1 cellular context compared by ENCODE assay signal in the genomic region with DNA sequence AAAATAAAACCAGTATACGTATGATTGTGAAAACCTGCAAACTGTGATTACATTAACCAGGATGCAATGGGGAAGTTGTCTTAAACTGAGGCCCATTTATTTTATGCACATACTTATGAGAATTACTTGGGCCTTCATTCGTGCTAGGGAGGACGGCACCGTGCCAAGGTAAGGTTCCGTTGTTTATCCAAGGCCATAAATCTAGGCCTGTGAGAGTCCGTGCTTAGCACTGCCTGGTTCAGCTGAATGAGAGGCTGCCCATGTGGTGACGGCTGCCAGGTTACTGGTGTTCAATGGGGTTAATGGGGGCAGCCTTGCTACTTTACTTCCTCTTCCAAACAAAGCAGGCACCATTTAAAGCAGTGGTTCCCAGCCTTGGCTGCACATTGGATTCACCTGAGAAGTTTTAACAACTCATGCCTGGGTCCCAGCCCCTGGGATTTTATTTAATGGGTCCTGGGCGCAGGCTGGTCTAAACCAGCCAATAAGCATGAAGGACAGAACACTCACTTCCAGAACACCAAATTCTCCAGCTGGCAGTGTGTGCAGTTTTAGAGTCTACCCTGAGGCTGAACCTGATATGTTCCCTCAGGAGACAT.
TF ChIP-seq lines count a peak whose summit lies in the region.

No MANE protein-coding gene starts in this region.

TF ChIP-seq in HEK293, 187 proteins besides CTCF, POLR2A, EP300 and RAD21 (continued from another document):
- TF ChIP-seq GLIS1 (tag by site-specific recombination; IDR thresholded peaks at IDR 0.05) (0 out of 2 replicates have a peak, but pooled peaks have one; percentile 48), ZNF221 (tag by site-specific recombination; IDR thresholded peaks at IDR 0.05; ENCODE audit: borderline replicate concordance) (no peak), OSR2 (tag by site-specific recombination; IDR thresholded peaks at IDR 0.05) (peak; percentile 83), REPIN1 (tag by site-specific recombination; IDR thresholded peaks at IDR 0.05; ENCODE audit: low read depth) (no peak), ZNF707 (tag by site-specific recombination; IDR thresholded peaks at IDR 0.05) (no peak), ZNF2 (tag by site-specific recombination; IDR thresholded peaks at IDR 0.05) (no peak), ZNF169 (tag by site-specific recombination; IDR thresholded peaks at IDR 0.05) (no peak), ZBTB20 (tag by site-specific recombination; IDR thresholded peaks at IDR 0.05) (no peak), ZNF791 (tag by site-specific recombination; IDR thresholded peaks at IDR 0.05) (no peak), ZNF510 (tag by site-specific recombination; IDR thresholded peaks at IDR 0.05; ENCODE audit: insufficient replicate concordance) (no peak), ZSCAN4 (tag by site-specific recombination; IDR thresholded peaks at IDR 0.05) (no peak), ZNF133 (tag by site-specific recombination; IDR thresholded peaks at IDR 0.05) (no peak)
- TF ChIP-seq, protein P1, sequence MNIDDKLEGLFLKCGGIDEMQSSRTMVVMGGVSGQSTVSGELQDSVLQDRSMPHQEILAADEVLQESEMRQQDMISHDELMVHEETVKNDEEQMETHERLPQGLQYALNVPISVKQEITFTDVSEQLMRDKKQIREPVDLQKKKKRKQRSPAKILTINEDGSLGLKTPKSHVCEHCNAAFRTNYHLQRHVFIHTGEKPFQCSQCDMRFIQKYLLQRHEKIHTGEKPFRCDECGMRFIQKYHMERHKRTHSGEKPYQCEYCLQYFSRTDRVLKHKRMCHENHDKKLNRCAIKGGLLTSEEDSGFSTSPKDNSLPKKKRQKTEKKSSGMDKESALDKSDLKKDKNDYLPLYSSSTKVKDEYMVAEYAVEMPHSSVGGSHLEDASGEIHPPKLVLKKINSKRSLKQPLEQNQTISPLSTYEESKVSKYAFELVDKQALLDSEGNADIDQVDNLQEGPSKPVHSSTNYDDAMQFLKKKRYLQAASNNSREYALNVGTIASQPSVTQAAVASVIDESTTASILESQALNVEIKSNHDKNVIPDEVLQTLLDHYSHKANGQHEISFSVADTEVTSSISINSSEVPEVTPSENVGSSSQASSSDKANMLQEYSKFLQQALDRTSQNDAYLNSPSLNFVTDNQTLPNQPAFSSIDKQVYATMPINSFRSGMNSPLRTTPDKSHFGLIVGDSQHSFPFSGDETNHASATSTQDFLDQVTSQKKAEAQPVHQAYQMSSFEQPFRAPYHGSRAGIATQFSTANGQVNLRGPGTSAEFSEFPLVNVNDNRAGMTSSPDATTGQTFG (tag by site-specific recombination; IDR thresholded peaks at IDR 0.05; ENCODE audit: borderline replicate concordance): no peak
- TF ChIP-seq, protein P2, sequence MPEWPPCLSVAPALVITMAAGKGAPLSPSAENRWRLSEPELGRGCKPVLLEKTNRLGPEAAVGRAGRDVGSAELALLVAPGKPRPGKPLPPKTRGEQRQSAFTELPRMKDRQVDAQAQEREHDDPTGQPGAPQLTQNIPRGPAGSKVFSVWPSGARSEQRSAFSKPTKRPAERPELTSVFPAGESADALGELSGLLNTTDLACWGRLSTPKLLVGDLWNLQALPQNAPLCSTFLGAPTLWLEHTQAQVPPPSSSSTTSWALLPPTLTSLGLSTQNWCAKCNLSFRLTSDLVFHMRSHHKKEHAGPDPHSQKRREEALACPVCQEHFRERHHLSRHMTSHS (tag by site-specific recombination; IDR thresholded peaks at IDR 0.05): no peak
